Comparison of ENCODE assay signal across 23 cellular contexts in the genomic region with DNA sequence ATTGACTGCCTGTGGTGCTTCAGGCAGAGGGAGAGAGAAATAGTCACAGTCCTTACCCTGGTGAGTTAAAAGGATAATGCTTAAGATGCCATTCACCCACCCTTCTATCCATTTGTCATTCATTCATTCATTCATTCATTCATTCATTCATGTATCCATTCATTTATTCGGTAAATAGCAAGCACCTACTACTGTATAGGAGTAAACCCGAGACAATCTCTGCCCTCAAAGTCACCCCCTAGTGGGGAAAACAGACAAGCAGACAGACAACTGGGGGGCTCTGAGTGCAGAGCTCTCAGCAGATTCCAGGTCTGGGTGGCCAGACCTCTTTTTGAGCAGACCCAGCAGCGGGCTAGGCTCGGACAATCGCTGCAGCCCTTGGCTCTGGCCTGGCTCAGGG. TPM values are rescaled to one million over a fixed set of nuclear protein-coding genes. Genes with fewer than 3 reads are reported as not detected.
DNase-seq lines count a peak whose midpoint lies in the region; ATAC-seq and TF ChIP-seq lines count a peak whose summit lies in the region.
"Had no signal": no experiment of that assay in that cellular context is flagged by ENCODE, and none has a peak within 500 bp of the region (broad histone marks: within the 10 kb centered on the region; RNA-seq: fewer than 3 reads in every experiment).

No MANE protein-coding gene starts in this region.

- no peaks in the 10 kb centered on the region for H3K36me3 ChIP-seq in ascending aorta

- H3K27ac ChIP-seq in ascending aorta = no peak overlapping the region
- H3K27ac ChIP-seq: RWPE1 had no signal

- no peaks in the 10 kb centered on the region for H3K36me3 Mint-ChIP-seq in HFFc6 (ENCODE audit: low read depth)
- no peaks in the 10 kb centered on the region for H3K36me3 Mint-ChIP-seq in nephron progenitor cell (ENCODE audit: low read depth)
- H3K36me3 Mint-ChIP-seq in natural killer cell = no peaks in the 10 kb centered on the region
- H3K36me3 Mint-ChIP-seq: T-cell had no signal

- DNase-seq in HFFc6 (no peak), astrocyte of the spinal cord (ENCODE audit: low read depth, low spot score) (no peak), nephron progenitor cell (no peak), NCI-H526 (lab: John Stamatoyannopoulos, UW) (no peak), ascending aorta (ENCODE audit: low spot score in 2 of 2) (no peak), natural killer cell (no peak)
- DNase-seq: ACHN, C1 segment of cervical spinal cord, DND-41, GDM1, KBM-7, NCI-H1048, NCI-H1436 treated with DMSO at 0.1 percent for 48 hours, NCI-H2029, NCI-H2171, NCI-H446, NCI-H69, PC-3, SIG-M5, T-cell had no signal

- ATAC-seq in natural killer cell = no peak
- ATAC-seq: PC-3, SK-N-SH treated with all-trans-retinoic acid at 6 μM for 48 hours, T-cell had no signal

- H3K9me3 Mint-ChIP-seq in HFFc6 (no peaks in the 10 kb centered on the region), nephron progenitor cell (no peaks in the 10 kb centered on the region), natural killer cell (no peaks in the 10 kb centered on the region)
- H3K9me3 Mint-ChIP-seq: T-cell had no signal

- H3K27me3 ChIP-seq in ascending aorta = no peaks in the 10 kb centered on the region

- no peaks in the 10 kb centered on the region for H3K4me1 ChIP-seq in ascending aorta

- no peak overlapping the region for H3K4me3 Mint-ChIP-seq in HFFc6
- no peak overlapping the region for H3K4me3 Mint-ChIP-seq in nephron progenitor cell
- no peak overlapping the region for H3K4me3 Mint-ChIP-seq in natural killer cell
- H3K4me3 Mint-ChIP-seq: T-cell had no signal

- H3K4me3 ChIP-seq in astrocyte of the spinal cord (ENCODE audit: low read depth, low read length) (no peak overlapping the region), ascending aorta (no peak overlapping the region)

- intact Hi-C loops in ascending aorta (cut with DNase I) = no loop called here
- intact Hi-C loops in natural killer cell (cut with micrococcal nuclease) = no loop called here

- H3K27ac Mint-ChIP-seq in HFFc6 = no peak overlapping the region
- H3K27ac Mint-ChIP-seq in nephron progenitor cell = peak overlapping the region; percentile 81
- H3K27ac Mint-ChIP-seq in natural killer cell = no peak overlapping the region
- H3K27ac Mint-ChIP-seq: T-cell had no signal

- H3K9me3 ChIP-seq in ascending aorta = no peaks in the 10 kb centered on the region

- H3K27me3 Mint-ChIP-seq in HFFc6 (ENCODE audit: insufficient read depth) = peaks cover 27% of the 10 kb centered on the region
- peaks cover 24% of the 10 kb centered on the region for H3K27me3 Mint-ChIP-seq in nephron progenitor cell (ENCODE audit: low read depth, poor library complexity)
- H3K27me3 Mint-ChIP-seq in natural killer cell (ENCODE audit: low read depth in 2 of 2) = peaks cover 0 to 8% of the 10 kb centered on the region in 2 donors

- H3K4me1 Mint-ChIP-seq in HFFc6 (ENCODE audit: low read depth) = peaks cover 8% of the 10 kb centered on the region
- H3K4me1 Mint-ChIP-seq in nephron progenitor cell = no peaks in the 10 kb centered on the region
- no peaks in the 10 kb centered on the region for H3K4me1 Mint-ChIP-seq in natural killer cell
- H3K4me1 Mint-ChIP-seq: T-cell had no signal

- 0 out of 3 replicates have a peak, but pooled peaks have one; percentile 7 for TF ChIP-seq CTCF in GM12872 (IDR thresholded peaks at IDR 0.05; ENCODE audit: insufficient read depth, low read depth, low read length)
- TF ChIP-seq CTCF in HFFc6 (IDR thresholded peaks at IDR 0.05) = peak; percentile 29; the same call in 1 of the 2 replicates
- TF ChIP-seq CTCF in astrocyte of the spinal cord (IDR thresholded peaks at IDR 0.05; ENCODE audit: low read depth, low read length) = peak; percentile 5
- no peak for TF ChIP-seq CTCF in nephron progenitor cell (IDR thresholded peaks at IDR 0.05)
- no peak for TF ChIP-seq CTCF in ascending aorta (IDR thresholded peaks at IDR 0.05)
- TF ChIP-seq CTCF in natural killer cell (IDR thresholded peaks at IDR 0.05) = no peak

- in situ Hi-C loops in astrocyte of the spinal cord (cut with HindIII; ENCODE audit: low sequenced_read_pairs) = no loop called here

RNA-seq across cellular contexts. Expression of gene ACTL8, which starts 14.1 kb away (rescaled TPM):
- total RNA-seq in HFFc6 (2021; fragmentation: NEBNext Ultra II Directional; extraction: Animal tissue kit (Norgen Biotek cat#: 25700)) = under 1 TPM in 2 of 6 experiments, not detected in 4; 0.12 to 0.14 TPM
- total RNA-seq in ascending aorta = not detected
- not detected for total RNA-seq in natural killer cell
- total RNA-seq: PC-3, T-cell had no signal

Comparison
In these comparisons a context has a peak if more than half of its experiments do, and no peak if none do; other contexts are left out.
1. CTCF ChIP-seq: peak in GM12872 (single experiment), HFFc6 (single experiment) and astrocyte of the spinal cord (single experiment); none in nephron progenitor cell (single experiment), ascending aorta (0 of 3) and natural killer cell (single experiment).